In the genomic region with DNA sequence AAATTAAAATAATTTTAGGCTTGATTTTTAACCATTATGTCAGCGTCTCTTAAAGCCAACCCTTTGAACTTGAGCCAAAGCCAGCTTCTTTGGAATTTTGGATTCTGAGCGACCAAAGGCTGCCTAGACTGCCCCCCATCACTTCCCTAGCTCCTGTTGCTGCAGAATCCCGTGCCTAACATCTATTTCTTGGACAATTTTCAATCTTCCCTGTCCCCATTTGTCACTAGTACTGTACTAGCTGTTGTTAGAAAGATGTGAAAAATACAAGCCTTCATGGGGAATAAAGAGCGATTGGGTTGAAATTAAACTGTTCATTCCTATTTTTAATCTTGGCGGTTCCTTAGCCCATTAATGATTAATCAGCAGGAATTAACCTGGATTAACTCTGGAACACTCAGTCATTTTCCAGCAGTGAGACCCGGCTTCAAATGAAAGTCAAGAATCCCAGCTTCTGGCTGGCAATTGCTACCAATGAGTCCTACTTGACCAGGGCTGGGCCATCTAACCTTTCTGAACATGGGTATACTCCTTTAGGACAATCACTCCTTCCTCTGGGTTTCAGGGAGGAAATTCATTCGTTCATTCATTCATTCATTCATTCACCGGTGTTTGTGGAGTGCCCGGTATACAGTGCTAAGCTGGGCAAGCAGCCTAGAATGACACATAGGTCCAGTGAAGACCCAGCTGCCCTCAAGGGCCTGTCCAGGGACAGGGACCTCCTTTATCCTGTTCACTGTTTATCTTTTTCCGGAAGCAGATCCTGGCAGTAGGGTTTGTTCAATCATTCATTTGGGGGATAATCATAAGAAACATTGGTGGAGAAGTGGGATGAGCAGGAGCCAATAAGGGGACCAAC, we compare ENCODE assay signal across 15 cellular contexts. TPM values are rescaled to one million over a fixed set of nuclear protein-coding genes. Genes with fewer than 3 reads are reported as not detected.
DNase-seq lines count a peak whose midpoint lies in the region; ATAC-seq, FAIRE-seq and TF ChIP-seq lines count a peak whose summit lies in the region.
"Had no signal": no experiment of that assay in that cellular context is flagged by ENCODE, and none has a peak within 500 bp of the region (broad histone marks: within the 10 kb centered on the region; RNA-seq: fewer than 3 reads in every experiment).

No MANE protein-coding gene starts in this region.

- H3K27ac ChIP-seq in SU-DHL-6 (ENCODE audit: low read depth, low read length) (no peak overlapping the region), hepatocyte (peak overlapping the region; percentile 76), small intestine (ENCODE audit: low read depth in 1 of 2, low read length in 1 of 2) (peak overlapping the region in 1 of 2 donors; percentile 18), neuronal stem cell (replicated peaks; ENCODE audit: low read length) (no peak overlapping the region), mesenchymal stem cell (ENCODE audit: low read length, poor library complexity, severe bottlenecking) (no peak overlapping the region)

- H3K27ac Mint-ChIP-seq in activated CD8-positive, alpha-beta T cell treated with anti-CD3 and anti-CD28 coated beads for 36 hours: no peak overlapping the region
- no peak overlapping the region for H3K27ac Mint-ChIP-seq in activated CD8-positive, alpha-beta T cell treated with anti-CD3 and anti-CD28 coated beads, Interleukin-2, amount 10 ng/mL, durations not matched to agents 7 days and 5 days

- H3F3A ChIP-seq in SU-DHL-6 (ENCODE audit: insufficient read depth): no peaks in the 10 kb centered on the region

- no peak overlapping the region for H2BK5ac ChIP-seq in neuronal stem cell (ENCODE audit: low read length)
- no peak overlapping the region for H2BK5ac ChIP-seq in mesenchymal stem cell (ENCODE audit: low read depth, low read length, poor library complexity, severe bottlenecking)

- TF ChIP-seq CTCF in activated CD8-positive, alpha-beta T cell treated with anti-CD3 and anti-CD28 coated beads for 36 hours (IDR thresholded peaks at IDR 0.05): no peak
- TF ChIP-seq CTCF in SU-DHL-6 (IDR thresholded peaks at IDR 0.05; ENCODE audit: insufficient read depth, low read length, poor library complexity, severe bottlenecking) (no peak), hepatocyte (IDR thresholded peaks at IDR 0.05; ENCODE audit: poor library complexity) (no peak)

- CTCF ChIA-PET in activated CD8-positive, alpha-beta T cell treated with anti-CD3 and anti-CD28 coated beads for 36 hours (lab: Charles Lee): interaction anchor here (0.6 to 6.4 kb wide), 41 partner anchors 8 to 605 kb away, joined by 3 to 65 read pairs (median 5); a partner anchor contains a TSS
- CTCF ChIA-PET in activated CD8-positive, alpha-beta T cell treated with anti-CD3 and anti-CD28 coated beads, Interleukin-2, amount 10 ng/mL, durations not matched to agents 7 days and 5 days (lab: Charles Lee): interaction anchor here (0.9 to 4.7 kb wide), 38 partner anchors 9 to 310 kb away, joined by 3 to 64 read pairs (median 6); a partner anchor contains a TSS

- no peak overlapping the region for H4K91ac ChIP-seq in neuronal stem cell (ENCODE audit: low read depth, low read length, poor library complexity)
- H4K91ac ChIP-seq in mesenchymal stem cell (ENCODE audit: low read length): no peak overlapping the region

- no peak for DNase-seq in activated CD8-positive, alpha-beta T cell treated with anti-CD3 and anti-CD28 coated beads for 36 hours
- no peak for DNase-seq in activated CD8-positive, alpha-beta T cell treated with anti-CD3 and anti-CD28 coated beads, Interleukin-2, amount 10 ng/mL, durations not matched to agents 7 days and 5 days
- no peak for DNase-seq in hepatocyte (ENCODE audit: low spot score)
- peak; percentile 51 for DNase-seq in small intestine
- DNase-seq in neuronal stem cell (ENCODE audit: low spot score): no peak
- no peak for DNase-seq in mesenchymal stem cell
- DNase-seq in DMS114 treated with DMSO at 0.1 percent for 48 hours (lab: John Stamatoyannopoulos, UW; ENCODE audit: unreplicated experiment): no peak
- DNase-seq: GDM1, NCI-H2171 had no signal

- peaks cover 22% of the 10 kb centered on the region for H3K4me1 Mint-ChIP-seq in activated CD8-positive, alpha-beta T cell treated with anti-CD3 and anti-CD28 coated beads for 36 hours (ENCODE audit: low read depth)
- peaks cover 24% of the 10 kb centered on the region for H3K4me1 Mint-ChIP-seq in activated CD8-positive, alpha-beta T cell treated with anti-CD3 and anti-CD28 coated beads, Interleukin-2, amount 10 ng/mL, durations not matched to agents 7 days and 5 days (ENCODE audit: low read depth)

- FAIRE-seq in small intestine (lab: Jason Lieb, UNC): no peak
- FAIRE-seq: TTC549 had no signal

- H3K14ac ChIP-seq in neuronal stem cell (ENCODE audit: low read length) (no peak overlapping the region), mesenchymal stem cell (ENCODE audit: low read length in 2 of 2) (no peak overlapping the region)

- H3K4me1 ChIP-seq in hepatocyte (ENCODE audit: insufficient read depth) (peaks cover 38% of the 10 kb centered on the region), small intestine (ENCODE audit: control insufficient read depth in 2 of 2, insufficient read depth in 1 of 2, low read depth in 1 of 2, low read length in 1 of 2) (peaks cover 3 to 6% of the 10 kb centered on the region in 2 donors), neuronal stem cell (ENCODE audit: control insufficient read depth in 2 of 2, insufficient read depth in 1 of 2, low read depth in 1 of 2, low read length in 2 of 2) (peaks cover 0 to 9% of the 10 kb centered on the region in 2 donors), mesenchymal stem cell (ENCODE audit: control insufficient read depth, insufficient read depth, low read depth, low read length) (peaks cover 12% of the 10 kb centered on the region)

- POLR2A ChIA-PET in activated CD8-positive, alpha-beta T cell treated with anti-CD3 and anti-CD28 coated beads for 36 hours (lab: Charles Lee): interaction anchor here (0.9 to 2.0 kb wide), 6 partner anchors 72 to 287 kb away, joined by 3 to 6 read pairs (median 4); a partner anchor contains a TSS
- POLR2A ChIA-PET in activated CD8-positive, alpha-beta T cell treated with anti-CD3 and anti-CD28 coated beads, Interleukin-2, amount 10 ng/mL, durations not matched to agents 7 days and 5 days (lab: Charles Lee): interaction anchor here (0.9 to 2.1 kb wide), 7 partner anchors 11 to 286 kb away, joined by 3 to 14 read pairs (median 5); a partner anchor contains a TSS

- H3K36me3 ChIP-seq in SU-DHL-6 (ENCODE audit: low read length): no peaks in the 10 kb centered on the region
- H3K36me3 ChIP-seq in hepatocyte (replicated peaks; ENCODE audit: insufficient read depth, low read depth): no peaks in the 10 kb centered on the region
- H3K36me3 ChIP-seq in small intestine (ENCODE audit: control insufficient read depth in 2 of 2, insufficient read depth in 2 of 2, low read length in 2 of 2): peaks cover 0 to 4% of the 10 kb centered on the region in 2 donors
- H3K36me3 ChIP-seq in neuronal stem cell (replicated peaks in 1 of 2; ENCODE audit: control insufficient read depth in 2 of 2, insufficient read depth in 2 of 2, low read length in 2 of 2): no peaks in the 10 kb centered on the region
- H3K36me3 ChIP-seq in mesenchymal stem cell (ENCODE audit: control insufficient read depth in 1 of 2, insufficient read depth in 2 of 2, low read depth in 1 of 2, low read length in 2 of 2): peaks cover 3 to 17% of the 10 kb centered on the region in 2 experiments
- H3K36me3 ChIP-seq: thoracic aorta had no signal

- peaks cover 4% of the 10 kb centered on the region for H3K36me3 Mint-ChIP-seq in activated CD8-positive, alpha-beta T cell treated with anti-CD3 and anti-CD28 coated beads for 36 hours (ENCODE audit: low read depth)
- peaks cover 17% of the 10 kb centered on the region for H3K36me3 Mint-ChIP-seq in activated CD8-positive, alpha-beta T cell treated with anti-CD3 and anti-CD28 coated beads, Interleukin-2, amount 10 ng/mL, durations not matched to agents 7 days and 5 days (ENCODE audit: low read depth)

- H3K79me2 ChIP-seq in SU-DHL-6 (ENCODE audit: insufficient read depth, low read length) (0 out of 2 replicates have a peak, but pooled peaks cover 6% of the 10 kb centered on the region), hepatocyte (peaks cover 27% of the 10 kb centered on the region)

- peaks cover 35% of the 10 kb centered on the region for H3K27me3 Mint-ChIP-seq in activated CD8-positive, alpha-beta T cell treated with anti-CD3 and anti-CD28 coated beads for 36 hours
- peaks cover 38% of the 10 kb centered on the region for H3K27me3 Mint-ChIP-seq in activated CD8-positive, alpha-beta T cell treated with anti-CD3 and anti-CD28 coated beads, Interleukin-2, amount 10 ng/mL, durations not matched to agents 7 days and 5 days (ENCODE audit: low read depth)

- H3K18ac ChIP-seq in neuronal stem cell (ENCODE audit: low read length) (no peak overlapping the region), mesenchymal stem cell (ENCODE audit: low read depth in 1 of 2, low read length in 2 of 2) (no peak overlapping the region)

- H3K9me3 Mint-ChIP-seq in activated CD8-positive, alpha-beta T cell treated with anti-CD3 and anti-CD28 coated beads for 36 hours: no peaks in the 10 kb centered on the region
- H3K9me3 Mint-ChIP-seq in activated CD8-positive, alpha-beta T cell treated with anti-CD3 and anti-CD28 coated beads, Interleukin-2, amount 10 ng/mL, durations not matched to agents 7 days and 5 days (ENCODE audit: insufficient read depth): no peaks in the 10 kb centered on the region

- ATAC-seq in activated CD8-positive, alpha-beta T cell treated with anti-CD3 and anti-CD28 coated beads for 36 hours: no peak
- no peak for ATAC-seq in activated CD8-positive, alpha-beta T cell treated with anti-CD3 and anti-CD28 coated beads, Interleukin-2, amount 10 ng/mL, durations not matched to agents 7 days and 5 days

- H3K4me3 ChIP-seq in SU-DHL-6 (ENCODE audit: insufficient read depth, low read length, poor library complexity, severe bottlenecking) (no peak overlapping the region), hepatocyte (no peak overlapping the region), small intestine (ENCODE audit: low read depth in 1 of 2, low read length in 2 of 2) (no peak overlapping the region), neuronal stem cell (ENCODE audit: low read length in 2 of 2) (no peak overlapping the region), mesenchymal stem cell (ENCODE audit: insufficient read depth in 1 of 2, low read depth in 1 of 2, low read length in 2 of 2) (no peak overlapping the region)

- H2BK120ac ChIP-seq in neuronal stem cell (ENCODE audit: low read depth, low read length) (no peak overlapping the region), mesenchymal stem cell (ENCODE audit: low read depth, low read length) (no peak overlapping the region)

- H3K9me2 ChIP-seq in SU-DHL-6 (replicated peaks; ENCODE audit: insufficient read depth, low read length) (no peaks in the 10 kb centered on the region), hepatocyte (replicated peaks; ENCODE audit: insufficient read depth) (no peaks in the 10 kb centered on the region)

- WGBS in hepatocyte (ENCODE audit: low lambda C conversion rate, missing lambda C conversion rate): 72% methylated on average over 10 of the region's 10 CpGs
- 12 to 51% (median 32%) methylated on average over 10 of the region's 10 CpGs for WGBS in small intestine, 3 donors
- no CpG with 5 or more reads among the region's 10 CpGs for WGBS in neuronal stem cell (ENCODE audit: extremely low coverage in 2 of 2, insufficient read length in 2 of 2, insufficient replicate concordance in 1 of 2), 2 donors
- WGBS in mesenchymal stem cell: 79% methylated on average over 9 of the region's 10 CpGs

- H3K9me3 ChIP-seq in SU-DHL-6 (ENCODE audit: insufficient read depth, low read length) (no peaks in the 10 kb centered on the region), hepatocyte (ENCODE audit: low read depth) (no peaks in the 10 kb centered on the region), small intestine (ENCODE audit: control insufficient read depth, low read depth) (no peaks in the 10 kb centered on the region), neuronal stem cell (replicated peaks in 1 of 2; ENCODE audit: control insufficient read depth in 2 of 2, insufficient read depth in 1 of 2, low read depth in 1 of 2, low read length in 2 of 2) (no peaks in the 10 kb centered on the region), mesenchymal stem cell (ENCODE audit: control insufficient read depth, low read length) (peaks cover 16% of the 10 kb centered on the region)
- H3K9me3 ChIP-seq: left lung, thoracic aorta had no signal

- H3K9ac ChIP-seq in SU-DHL-6 (ENCODE audit: low read length) (no peak overlapping the region), neuronal stem cell (ENCODE audit: low read depth, low read length, poor library complexity) (no peak overlapping the region), mesenchymal stem cell (ENCODE audit: low read length) (no peak overlapping the region)

- H3K23ac ChIP-seq in neuronal stem cell (ENCODE audit: low read depth, low read length, poor library complexity) (no peak overlapping the region), mesenchymal stem cell (ENCODE audit: low read length in 2 of 2) (no peak overlapping the region)

- no peak overlapping the region for H3K4me2 ChIP-seq in SU-DHL-6 (ENCODE audit: low read depth, low read length, poor library complexity, severe bottlenecking)
- peak overlapping the region; percentile 66 for H3K4me2 ChIP-seq in hepatocyte
- H3K4me2 ChIP-seq in neuronal stem cell (ENCODE audit: insufficient read depth, low read length, poor library complexity, severe bottlenecking): no peak overlapping the region
- H3K4me2 ChIP-seq in mesenchymal stem cell (ENCODE audit: low read length, poor library complexity, severe bottlenecking): no peak overlapping the region

- H3K4ac ChIP-seq in neuronal stem cell (ENCODE audit: low read length) (no peak overlapping the region), mesenchymal stem cell (ENCODE audit: low read depth in 1 of 2, low read length in 2 of 2) (no peak overlapping the region)

- H2AK5ac ChIP-seq in neuronal stem cell (ENCODE audit: low read depth, low read length) (no peak overlapping the region), mesenchymal stem cell (ENCODE audit: low read length, severe bottlenecking) (no peak overlapping the region)

- H2BK15ac ChIP-seq in neuronal stem cell (ENCODE audit: low read length) (no peak overlapping the region), mesenchymal stem cell (ENCODE audit: low read depth, poor library complexity, severe bottlenecking) (no peak overlapping the region)

- no peaks in the 10 kb centered on the region for H4K20me1 ChIP-seq in SU-DHL-6 (ENCODE audit: low read depth, low read length)
- peaks cover 25% of the 10 kb centered on the region for H4K20me1 ChIP-seq in hepatocyte (ENCODE audit: insufficient read depth, poor library complexity, severe bottlenecking)

- no peak overlapping the region for H2BK12ac ChIP-seq in neuronal stem cell (ENCODE audit: low read length)
- no peak overlapping the region for H2BK12ac ChIP-seq in mesenchymal stem cell (ENCODE audit: low read length in 2 of 2)

- peak overlapping the region; percentile 38 for H3K4me3 Mint-ChIP-seq in activated CD8-positive, alpha-beta T cell treated with anti-CD3 and anti-CD28 coated beads for 36 hours
- H3K4me3 Mint-ChIP-seq in activated CD8-positive, alpha-beta T cell treated with anti-CD3 and anti-CD28 coated beads, Interleukin-2, amount 10 ng/mL, durations not matched to agents 7 days and 5 days: no peak overlapping the region

- H2AFZ ChIP-seq in SU-DHL-6 (ENCODE audit: low read depth, low read length, severe bottlenecking) (peak overlapping the region; percentile 66), hepatocyte (no peak overlapping the region), neuronal stem cell (ENCODE audit: low read length) (no peak overlapping the region), mesenchymal stem cell (ENCODE audit: low read depth, low read length) (no peak overlapping the region)

- H4K8ac ChIP-seq in neuronal stem cell (ENCODE audit: low read depth, low read length) (no peak overlapping the region), mesenchymal stem cell (ENCODE audit: low read length) (no peak overlapping the region)

- no peaks in the 10 kb centered on the region for H3K27me3 ChIP-seq in SU-DHL-6 (ENCODE audit: low read length)
- H3K27me3 ChIP-seq in hepatocyte: no peaks in the 10 kb centered on the region
- no peaks in the 10 kb centered on the region for H3K27me3 ChIP-seq in small intestine (ENCODE audit: control insufficient read depth in 2 of 2, insufficient read depth in 2 of 2, low read length in 2 of 2)
- peaks cover 0 to 29% (median 4%) of the 10 kb centered on the region in 3 experiments for H3K27me3 ChIP-seq in neuronal stem cell (ENCODE audit: control insufficient read depth in 3 of 3, insufficient read depth in 3 of 3, low read depth in 1 of 3, low read length in 3 of 3)
- H3K27me3 ChIP-seq in mesenchymal stem cell (ENCODE audit: control insufficient read depth in 1 of 2, insufficient read depth in 1 of 2, low read length in 2 of 2): peaks cover 35 to 48% of the 10 kb centered on the region in 2 experiments
- H3K27me3 ChIP-seq: left lung had no signal

- H3K79me1 ChIP-seq in neuronal stem cell (ENCODE audit: low read depth, low read length) (no peaks in the 10 kb centered on the region), mesenchymal stem cell (replicated peaks; ENCODE audit: low read length, poor library complexity, severe bottlenecking) (no peaks in the 10 kb centered on the region)

- intact Hi-C loops in activated CD8-positive, alpha-beta T cell treated with anti-CD3 and anti-CD28 coated beads for 36 hours (cut with micrococcal nuclease): loop anchor here (5.0 to 10.0 kb wide), 2 partner anchors 214 to 311 kb away; no protein-coding TSS in a partner anchor

RNA-seq across cellular contexts. Expression of a gene that starts 1.4 kb away (rescaled TPM):
- total RNA-seq in activated CD8-positive, alpha-beta T cell treated with anti-CD3 and anti-CD28 coated beads for 36 hours: 10 to 100 TPM; 35.2 to 35.9 TPM
- 10 to 100 TPM; 64.3 to 66.7 TPM for total RNA-seq in activated CD8-positive, alpha-beta T cell treated with anti-CD3 and anti-CD28 coated beads, Interleukin-2, amount 10 ng/mL, durations not matched to agents 7 days and 5 days
- total RNA-seq in hepatocyte: 182 and 193 TPM in 2 replicates
- 242 and 274 TPM in 2 replicates for polyA plus RNA-seq in hepatocyte
- 100 to 1,000 TPM in 1 of 3 donors, 10 to 100 TPM in 2; 45.2 to 164 (median 59.7) TPM for polyA plus RNA-seq in small intestine
- polyA plus RNA-seq in neuronal stem cell (2013, experiment 1 of 2): 22.3 TPM
- 23.5 TPM for polyA plus RNA-seq in neuronal stem cell (2013, experiment 2 of 2)
- 209 TPM for polyA plus RNA-seq in mesenchymal stem cell (2013, experiment 1 of 2)
- polyA plus RNA-seq in mesenchymal stem cell (2013, experiment 2 of 2): 195 TPM

RNA-seq across cellular contexts. Expression of a gene that starts 16.3 kb away (rescaled TPM):
- not detected for total RNA-seq in activated CD8-positive, alpha-beta T cell treated with anti-CD3 and anti-CD28 coated beads for 36 hours
- not detected for total RNA-seq in activated CD8-positive, alpha-beta T cell treated with anti-CD3 and anti-CD28 coated beads, Interleukin-2, amount 10 ng/mL, durations not matched to agents 7 days and 5 days
- not detected in 2 replicates for total RNA-seq in hepatocyte
- polyA plus RNA-seq in hepatocyte (not detected in 2 replicates), small intestine (not detected)
- polyA plus RNA-seq in neuronal stem cell (2013, experiment 1 of 2): not detected
- not detected for polyA plus RNA-seq in neuronal stem cell (2013, experiment 2 of 2)
- not detected for polyA plus RNA-seq in mesenchymal stem cell (2013, experiment 1 of 2)
- polyA plus RNA-seq in mesenchymal stem cell (2013, experiment 2 of 2): not detected
- total RNA-seq: cerebellum, left lung, pulmonary artery endothelial cell, thoracic aorta had no signal
